In the genomic region with DNA sequence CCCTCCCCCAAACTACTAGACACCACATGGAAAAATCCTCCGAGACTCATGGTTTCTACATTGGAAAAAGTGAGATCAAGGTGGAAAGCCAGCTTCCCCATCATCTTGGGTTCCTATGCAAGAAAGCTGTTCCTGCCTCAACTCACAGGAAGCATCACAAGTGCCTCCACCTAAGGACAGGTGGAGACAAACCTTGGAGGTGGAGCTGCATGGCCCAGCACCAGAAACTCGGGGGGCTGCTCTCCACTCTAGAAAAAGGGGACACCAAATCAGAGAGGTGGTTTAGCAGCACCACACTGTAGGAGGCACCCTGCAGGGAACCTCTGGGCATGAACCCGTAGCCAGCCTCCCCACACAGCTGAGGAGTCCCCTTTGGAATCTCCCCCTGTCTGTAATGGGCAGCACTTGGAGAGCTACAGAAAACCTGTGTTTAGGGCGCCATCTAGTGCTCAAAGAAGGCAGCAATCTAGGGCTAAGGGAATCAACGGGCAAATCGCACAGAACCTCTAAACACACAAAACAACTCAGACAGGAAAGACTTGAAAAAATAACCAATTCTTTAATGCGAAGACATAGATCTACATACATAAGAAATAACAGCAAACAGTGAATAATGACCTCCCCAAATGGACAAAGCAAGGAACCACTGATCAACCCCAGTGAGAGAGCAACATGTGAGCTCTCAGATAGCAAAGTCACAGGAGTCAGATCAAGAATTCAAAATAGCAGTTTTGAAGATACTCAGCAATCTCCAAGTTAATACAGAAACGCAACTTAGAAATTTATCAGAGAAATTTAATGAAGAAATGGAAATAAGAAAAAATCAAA, we compare ENCODE assay signal across 1 cellular context.
TF ChIP-seq lines count a peak whose summit lies in the region.

No MANE protein-coding gene starts in this region.

TF ChIP-seq in A549, 52 proteins besides CTCF, POLR2A, EP300 and RAD21 (continued from another document):
- TF ChIP-seq, protein P1, sequence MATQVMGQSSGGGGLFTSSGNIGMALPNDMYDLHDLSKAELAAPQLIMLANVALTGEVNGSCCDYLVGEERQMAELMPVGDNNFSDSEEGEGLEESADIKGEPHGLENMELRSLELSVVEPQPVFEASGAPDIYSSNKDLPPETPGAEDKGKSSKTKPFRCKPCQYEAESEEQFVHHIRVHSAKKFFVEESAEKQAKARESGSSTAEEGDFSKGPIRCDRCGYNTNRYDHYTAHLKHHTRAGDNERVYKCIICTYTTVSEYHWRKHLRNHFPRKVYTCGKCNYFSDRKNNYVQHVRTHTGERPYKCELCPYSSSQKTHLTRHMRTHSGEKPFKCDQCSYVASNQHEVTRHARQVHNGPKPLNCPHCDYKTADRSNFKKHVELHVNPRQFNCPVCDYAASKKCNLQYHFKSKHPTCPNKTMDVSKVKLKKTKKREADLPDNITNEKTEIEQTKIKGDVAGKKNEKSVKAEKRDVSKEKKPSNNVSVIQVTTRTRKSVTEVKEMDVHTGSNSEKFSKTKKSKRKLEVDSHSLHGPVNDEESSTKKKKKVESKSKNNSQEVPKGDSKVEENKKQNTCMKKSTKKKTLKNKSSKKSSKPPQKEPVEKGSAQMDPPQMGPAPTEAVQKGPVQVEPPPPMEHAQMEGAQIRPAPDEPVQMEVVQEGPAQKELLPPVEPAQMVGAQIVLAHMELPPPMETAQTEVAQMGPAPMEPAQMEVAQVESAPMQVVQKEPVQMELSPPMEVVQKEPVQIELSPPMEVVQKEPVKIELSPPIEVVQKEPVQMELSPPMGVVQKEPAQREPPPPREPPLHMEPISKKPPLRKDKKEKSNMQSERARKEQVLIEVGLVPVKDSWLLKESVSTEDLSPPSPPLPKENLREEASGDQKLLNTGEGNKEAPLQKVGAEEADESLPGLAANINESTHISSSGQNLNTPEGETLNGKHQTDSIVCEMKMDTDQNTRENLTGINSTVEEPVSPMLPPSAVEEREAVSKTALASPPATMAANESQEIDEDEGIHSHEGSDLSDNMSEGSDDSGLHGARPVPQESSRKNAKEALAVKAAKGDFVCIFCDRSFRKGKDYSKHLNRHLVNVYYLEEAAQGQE (IDR thresholded peaks at IDR 0.05), result peak; percentile 41; the same call in 1 of the 2 replicates
- no peak for TF ChIP-seq MAFK (IDR thresholded peaks at IDR 0.05; ENCODE audit: partially characterized antibody)
- 0 out of 3 replicates have a peak, but pooled peaks have one; percentile 36 for TF ChIP-seq SMC3 (IDR thresholded peaks at IDR 0.05)
